Comparison of ENCODE assay signal across 8 cellular contexts in genomic region chr17:18733347-18733746, GRCh38. TPM values are rescaled to one million over a fixed set of nuclear protein-coding genes. Genes with fewer than 3 reads are reported as not detected.
"Had no signal": no experiment of that assay in that cellular context is flagged by ENCODE, and none has a peak within 500 bp of the region (broad histone marks: within the 10 kb centered on the region; RNA-seq: fewer than 3 reads in every experiment).

No MANE protein-coding gene starts in this region.

RNA-seq across cellular contexts. Expression of gene FBXW10, which starts 10.5 kb away (rescaled TPM):
- total RNA-seq: activated CD4-positive, alpha-beta memory T cell treated with anti-CD3 and anti-CD28 coated beads, Interleukin-2, amount 10 ng/mL, durations not matched to agents 7 days and 5 days; activated CD4-positive, alpha-beta T cell treated with anti-CD3 and anti-CD28 coated beads, Interleukin-2, amount 10 ng/mL, durations not matched to agents 7 days and 5 days; dermis blood vessel endothelial cell; glomerular endothelial cell; kidney; mucosa of descending colon; natural killer cell treated with Interleukin-12 subunit alpha and Interleukin-12 subunit beta and Interleukin-15 and Interleukin-18, amount 100 ng/mL, for 72 hours; WTC11 had no signal
